1 cellular context compared by ENCODE assay signal in the genomic region with DNA sequence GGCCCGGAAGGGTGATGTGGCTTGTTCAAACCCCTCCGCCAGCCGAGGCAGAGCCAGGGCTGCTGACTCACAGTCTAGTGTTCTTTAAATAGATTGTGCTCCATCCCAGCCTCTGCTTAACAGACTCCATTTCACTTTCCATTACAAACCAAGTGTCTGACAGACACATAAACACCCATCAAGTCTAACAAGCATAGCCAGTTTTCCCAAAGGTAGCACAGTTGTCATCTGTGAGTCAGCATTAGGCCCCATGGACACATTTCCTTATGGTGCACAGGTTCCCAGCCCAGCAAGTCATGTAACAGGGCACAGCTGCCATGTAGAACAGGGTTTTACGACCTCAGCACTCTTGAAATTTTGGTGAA.
TF ChIP-seq lines count a peak whose summit lies in the region.

No MANE protein-coding gene starts in this region.

TF ChIP-seq in WTC11, 78 proteins besides CTCF, POLR2A, EP300 and RAD21 (continued from another document):
- TF ChIP-seq, protein P1, sequence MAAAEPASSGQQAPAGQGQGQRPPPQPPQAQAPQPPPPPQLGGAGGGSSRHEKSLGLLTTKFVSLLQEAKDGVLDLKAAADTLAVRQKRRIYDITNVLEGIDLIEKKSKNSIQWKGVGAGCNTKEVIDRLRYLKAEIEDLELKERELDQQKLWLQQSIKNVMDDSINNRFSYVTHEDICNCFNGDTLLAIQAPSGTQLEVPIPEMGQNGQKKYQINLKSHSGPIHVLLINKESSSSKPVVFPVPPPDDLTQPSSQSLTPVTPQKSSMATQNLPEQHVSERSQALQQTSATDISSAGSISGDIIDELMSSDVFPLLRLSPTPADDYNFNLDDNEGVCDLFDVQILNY (CRISPR knock-in tag; IDR thresholded peaks at IDR 0.05): no peak
TF ChIP-seq in WTC11: peak in this region for 0.
